ENCODE assay signal across 10 cellular contexts in the genomic region with DNA sequence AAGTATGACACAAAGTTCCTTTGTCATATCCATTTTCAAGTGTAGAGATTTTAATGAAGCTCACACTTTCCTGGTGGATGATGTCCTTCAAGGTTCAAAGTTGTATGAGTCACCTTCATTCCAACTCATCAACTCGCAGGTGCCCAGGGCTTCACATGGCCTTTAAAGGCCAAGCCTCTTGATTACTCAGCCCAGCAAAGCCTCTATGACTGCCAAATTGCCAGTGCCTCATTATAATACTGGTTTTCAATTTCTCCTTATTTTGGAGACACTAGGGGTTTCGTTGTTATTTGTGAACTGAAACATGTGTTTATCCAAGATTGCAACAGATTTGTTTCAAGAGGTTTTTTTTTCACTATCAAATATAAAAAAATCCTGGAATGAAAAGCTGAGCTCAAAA. TPM values are rescaled to one million over a fixed set of nuclear protein-coding genes. Genes with fewer than 3 reads are reported as not detected.
DNase-seq lines count a peak whose midpoint lies in the region; ATAC-seq, FAIRE-seq and TF ChIP-seq lines count a peak whose summit lies in the region.
"Had no signal": no experiment of that assay in that cellular context is flagged by ENCODE, and none has a peak within 500 bp of the region (broad histone marks: within the 10 kb centered on the region; RNA-seq: fewer than 3 reads in every experiment).

No MANE protein-coding gene starts in this region.

- peak; percentile 95 for ATAC-seq in activated naive CD8-positive, alpha-beta T cell treated with anti-CD3 and anti-CD28 coated beads, Interleukin-2, amount 50 U/mL, for 24 hours
- ATAC-seq in stimulated activated naive B cell treated with anti-CD40 and anti-IgM and Interleukin-4, amounts not matched to agents 10 μg/mL and 1 μg/mL and 100 μg/mL, for 72 hours (replicated peaks): peak; percentile 60 to 61
- no peak for ATAC-seq in GM18873 (IDR thresholded peaks at IDR 0.05; ENCODE audit: low FRiP score, unreplicated experiment)
- ATAC-seq: heart left ventricle had no signal

- H3K4me3 Mint-ChIP-seq in activated naive CD8-positive, alpha-beta T cell treated with anti-CD3 and anti-CD28 coated beads, Interleukin-2, amount 50 U/mL, for 24 hours: no peak overlapping the region
- H3K4me3 Mint-ChIP-seq in activated naive CD8-positive, alpha-beta T cell treated with anti-CD3 and anti-CD28 coated beads for 36 hours: no peak overlapping the region
- H3K4me3 Mint-ChIP-seq in stimulated activated naive B cell treated with anti-CD40 and anti-IgM and Interleukin-4, amounts not matched to agents 10 μg/mL and 1 μg/mL and 100 μg/mL, for 72 hours: no peak overlapping the region

- DNase-seq in activated naive CD8-positive, alpha-beta T cell treated with anti-CD3 and anti-CD28 coated beads, Interleukin-2, amount 50 U/mL, for 24 hours: peak; percentile 17
- DNase-seq in activated naive CD8-positive, alpha-beta T cell treated with anti-CD3 and anti-CD28 coated beads for 36 hours: no peak
- peak; percentile 65 for DNase-seq in RKO (ENCODE audit: low spot score)
- peak; percentile 16 for DNase-seq in fibroblast of the aortic adventitia (ENCODE audit: low read depth)
- no peak for DNase-seq in stimulated activated naive B cell treated with anti-CD40 and anti-IgM and Interleukin-4, amounts not matched to agents 10 μg/mL and 1 μg/mL and 100 μg/mL, for 72 hours
- DNase-seq in D721Med (ENCODE audit: insufficient read length, low spot score): no peak
- no peak for DNase-seq in epidermal melanocyte (ENCODE audit: insufficient read length, low spot score)
- DNase-seq: heart left ventricle, NCI-H1436 treated with DMSO at 0.1 percent for 48 hours had no signal

- FAIRE-seq in D721Med (lab: Jason Lieb, UNC): no peak

- H3K36me3 Mint-ChIP-seq in activated naive CD8-positive, alpha-beta T cell treated with anti-CD3 and anti-CD28 coated beads, Interleukin-2, amount 50 U/mL, for 24 hours (ENCODE audit: low read depth): no peaks in the 10 kb centered on the region
- H3K36me3 Mint-ChIP-seq in activated naive CD8-positive, alpha-beta T cell treated with anti-CD3 and anti-CD28 coated beads for 36 hours: peaks cover 3% of the 10 kb centered on the region
- H3K36me3 Mint-ChIP-seq in stimulated activated naive B cell treated with anti-CD40 and anti-IgM and Interleukin-4, amounts not matched to agents 10 μg/mL and 1 μg/mL and 100 μg/mL, for 72 hours: peaks cover 2 to 4% of the 10 kb centered on the region in 2 donors

- H3K9me3 Mint-ChIP-seq in activated naive CD8-positive, alpha-beta T cell treated with anti-CD3 and anti-CD28 coated beads, Interleukin-2, amount 50 U/mL, for 24 hours: no peaks in the 10 kb centered on the region
- peaks cover 4% of the 10 kb centered on the region for H3K9me3 Mint-ChIP-seq in activated naive CD8-positive, alpha-beta T cell treated with anti-CD3 and anti-CD28 coated beads for 36 hours
- H3K9me3 Mint-ChIP-seq in stimulated activated naive B cell treated with anti-CD40 and anti-IgM and Interleukin-4, amounts not matched to agents 10 μg/mL and 1 μg/mL and 100 μg/mL, for 72 hours: peaks cover 0 to 5% of the 10 kb centered on the region in 2 donors

- no peak for TF ChIP-seq CTCF in fibroblast of the aortic adventitia (IDR thresholded peaks at IDR 0.05; ENCODE audit: insufficient read depth, low read length)
- no peak for TF ChIP-seq CTCF in D721Med (IDR thresholded peaks at IDR 0.05; ENCODE audit: insufficient read depth, missing control alignments)

- H3K4me1 Mint-ChIP-seq in activated naive CD8-positive, alpha-beta T cell treated with anti-CD3 and anti-CD28 coated beads, Interleukin-2, amount 50 U/mL, for 24 hours: peaks cover 4% of the 10 kb centered on the region
- H3K4me1 Mint-ChIP-seq in activated naive CD8-positive, alpha-beta T cell treated with anti-CD3 and anti-CD28 coated beads for 36 hours: no peaks in the 10 kb centered on the region
- no peaks in the 10 kb centered on the region for H3K4me1 Mint-ChIP-seq in stimulated activated naive B cell treated with anti-CD40 and anti-IgM and Interleukin-4, amounts not matched to agents 10 μg/mL and 1 μg/mL and 100 μg/mL, for 72 hours

- H3K27ac Mint-ChIP-seq in activated naive CD8-positive, alpha-beta T cell treated with anti-CD3 and anti-CD28 coated beads, Interleukin-2, amount 50 U/mL, for 24 hours: no peak overlapping the region
- no peak overlapping the region for H3K27ac Mint-ChIP-seq in activated naive CD8-positive, alpha-beta T cell treated with anti-CD3 and anti-CD28 coated beads for 36 hours
- H3K27ac Mint-ChIP-seq in stimulated activated naive B cell treated with anti-CD40 and anti-IgM and Interleukin-4, amounts not matched to agents 10 μg/mL and 1 μg/mL and 100 μg/mL, for 72 hours: no peak overlapping the region

- peaks cover 2% of the 10 kb centered on the region for H3K27me3 Mint-ChIP-seq in activated naive CD8-positive, alpha-beta T cell treated with anti-CD3 and anti-CD28 coated beads, Interleukin-2, amount 50 U/mL, for 24 hours
- H3K27me3 Mint-ChIP-seq in activated naive CD8-positive, alpha-beta T cell treated with anti-CD3 and anti-CD28 coated beads for 36 hours: peaks cover 33% of the 10 kb centered on the region
- no peaks in the 10 kb centered on the region for H3K27me3 Mint-ChIP-seq in stimulated activated naive B cell treated with anti-CD40 and anti-IgM and Interleukin-4, amounts not matched to agents 10 μg/mL and 1 μg/mL and 100 μg/mL, for 72 hours

- no peak overlapping the region for H3K4me3 ChIP-seq in fibroblast of the aortic adventitia (ENCODE audit: low read depth, low read length)
- H3K4me3 ChIP-seq: heart left ventricle had no signal

RNA-seq across cellular contexts. Expression of a gene that starts 45.9 kb away (rescaled TPM):
- total RNA-seq in activated naive CD8-positive, alpha-beta T cell treated with anti-CD3 and anti-CD28 coated beads for 36 hours: 10 to 100 TPM; 14.5 to 16.4 TPM
- 39.0 and 64.4 TPM in 2 replicates for total RNA-seq in fibroblast of the aortic adventitia (ENCODE audit: low replicate concordance)

Comparison
In these comparisons a context has a peak if more than half of its experiments do, and no peak if none do; other contexts are left out.
1. DNase-seq: peak in activated naive CD8-positive, alpha-beta T cell treated with anti-CD3 and anti-CD28 coated beads, Interleukin-2, amount 50 U/mL, for 24 hours (single experiment), RKO (single experiment) and fibroblast of the aortic adventitia (single experiment); none in activated naive CD8-positive, alpha-beta T cell treated with anti-CD3 and anti-CD28 coated beads for 36 hours (single experiment), stimulated activated naive B cell treated with anti-CD40 and anti-IgM and Interleukin-4, amounts not matched to agents 10 μg/mL and 1 μg/mL and 100 μg/mL, for 72 hours (single experiment), D721Med (single experiment) and epidermal melanocyte (single experiment).